In the genomic region with DNA sequence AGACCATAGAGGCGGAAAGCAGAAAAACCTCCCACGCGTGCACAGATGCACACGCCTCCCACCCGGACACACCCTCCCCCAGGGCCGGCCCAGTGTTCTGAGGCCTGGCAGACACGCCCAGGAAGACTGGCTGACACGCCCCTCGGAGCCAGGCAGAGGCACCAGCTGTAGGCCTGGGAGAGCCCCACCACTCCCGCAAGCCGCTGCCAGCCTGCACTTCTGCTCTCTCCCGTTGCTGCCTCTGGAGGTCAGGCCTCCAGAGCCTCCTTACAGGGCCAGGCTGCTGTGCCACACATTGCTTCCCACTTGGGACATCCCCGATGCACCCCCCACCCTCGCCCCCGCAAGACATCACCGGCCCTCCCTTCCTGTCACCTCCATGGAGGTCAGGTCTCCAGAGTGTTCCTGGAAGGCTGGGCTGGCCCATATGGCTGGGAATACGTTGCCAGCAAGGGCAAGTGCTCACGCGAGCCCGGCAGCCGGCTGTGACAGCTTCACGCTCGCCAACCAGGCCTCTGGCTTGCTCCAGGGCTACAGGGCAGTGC, we compare ENCODE assay signal across 8 cellular contexts. TPM values are rescaled to one million over a fixed set of nuclear protein-coding genes. Genes with fewer than 3 reads are reported as not detected.
DNase-seq lines count a peak whose midpoint lies in the region; ATAC-seq, FAIRE-seq and TF ChIP-seq lines count a peak whose summit lies in the region.

No MANE protein-coding gene starts in this region.

- ATAC-seq in HG03097 (IDR thresholded peaks at IDR 0.05; ENCODE audit: low FRiP score, unreplicated experiment), result no peak
- ATAC-seq in HG03521 (IDR thresholded peaks at IDR 0.05; ENCODE audit: unreplicated experiment), result no peak

- TF ChIP-seq POLR2A in endothelial cell of umbilical vein (IDR thresholded peaks at IDR 0.05; ENCODE audit: low read depth, low read length) (no peak), prostate gland (IDR thresholded peaks at IDR 0.05) (peak; percentile 26)

- H3K4me1 Mint-ChIP-seq in activated CD4-positive, alpha-beta T cell treated with anti-CD3 and anti-CD28 coated beads, Interleukin-2, amount 10 ng/mL, durations not matched to agents 24 days and 14 days, result peaks cover 1% of the 10 kb centered on the region

- H2AFZ ChIP-seq in endothelial cell of umbilical vein (ENCODE audit: low read depth, low read length), result no peak overlapping the region

- WGBS in prostate gland, result 27% methylated on average over 23 of the region's 23 CpGs

- no peak overlapping the region for H3K27ac Mint-ChIP-seq in activated CD4-positive, alpha-beta T cell treated with anti-CD3 and anti-CD28 coated beads, Interleukin-2, amount 10 ng/mL, durations not matched to agents 24 days and 14 days

- dilution Hi-C loops in endothelial cell of umbilical vein (cut with MboI; ENCODE audit: extremely low pct_ligation_motif_present, low sequenced_read_pairs), result no loop called here

- no peak overlapping the region for H3K4me3 Mint-ChIP-seq in activated CD4-positive, alpha-beta T cell treated with anti-CD3 and anti-CD28 coated beads, Interleukin-2, amount 10 ng/mL, durations not matched to agents 24 days and 14 days

- no TSS peak for BruUV-seq in endothelial cell of umbilical vein (replicated peaks; lab: Mats Ljungman, UMichigan)

- H3K27me3 Mint-ChIP-seq in activated CD4-positive, alpha-beta T cell treated with anti-CD3 and anti-CD28 coated beads, Interleukin-2, amount 10 ng/mL, durations not matched to agents 24 days and 14 days, result no peaks in the 10 kb centered on the region

- intact Hi-C loops in activated CD4-positive, alpha-beta T cell treated with anti-CD3 and anti-CD28 coated beads, Interleukin-2, amount 10 ng/mL, durations not matched to agents 24 days and 14 days (cut with micrococcal nuclease), result no loop called here
- intact Hi-C loops in endothelial cell of umbilical vein (cut with micrococcal nuclease), result no loop called here
- intact Hi-C loops in prostate gland (cut with DNase I), result no loop called here

- POLR2A ChIA-PET in endothelial cell of umbilical vein (lab: Charles Lee), result no interaction called here

- no peaks in the 10 kb centered on the region for H3K9me1 ChIP-seq in endothelial cell of umbilical vein (replicated peaks; ENCODE audit: control insufficient read depth, extremely low read depth, insufficient read depth, low read length)

- H3K4me1 ChIP-seq in endothelial cell of umbilical vein (ENCODE audit: control insufficient read depth, extremely low read depth, insufficient read depth, low read length), result no peaks in the 10 kb centered on the region
- peaks cover 23% of the 10 kb centered on the region for H3K4me1 ChIP-seq in prostate gland (replicated peaks)

- no peaks in the 10 kb centered on the region for H3K79me2 ChIP-seq in endothelial cell of umbilical vein (ENCODE audit: control insufficient read depth, insufficient read depth, low read length)

- H3K36me3 ChIP-seq in endothelial cell of umbilical vein (ENCODE audit: control insufficient read depth in 2 of 2, extremely low read depth in 1 of 2, insufficient read depth in 2 of 2, low read length in 2 of 2), result no peaks in the 10 kb centered on the region
- no peaks in the 10 kb centered on the region for H3K36me3 ChIP-seq in prostate gland

- no peaks in the 10 kb centered on the region for H4K20me1 ChIP-seq in endothelial cell of umbilical vein (replicated peaks; ENCODE audit: control insufficient read depth, extremely low read depth, insufficient read depth, low read length)

- H3K27ac ChIP-seq in endothelial cell of umbilical vein (ENCODE audit: insufficient read depth, low read depth, low read length) (no peak overlapping the region), prostate gland (peak overlapping the region; percentile 41 to 51)

- H3K27me3 ChIP-seq in endothelial cell of umbilical vein (ENCODE audit: control insufficient read depth in 2 of 2, insufficient read depth in 2 of 2, low read length in 2 of 2) (peaks cover 0 to 2% of the 10 kb centered on the region in 2 experiments), prostate gland (replicated peaks; ENCODE audit: insufficient read depth) (no peaks in the 10 kb centered on the region)

- no peaks in the 10 kb centered on the region for H3K36me3 Mint-ChIP-seq in activated CD4-positive, alpha-beta T cell treated with anti-CD3 and anti-CD28 coated beads, Interleukin-2, amount 10 ng/mL, durations not matched to agents 24 days and 14 days (ENCODE audit: low read depth)

- H3K9me3 Mint-ChIP-seq in activated CD4-positive, alpha-beta T cell treated with anti-CD3 and anti-CD28 coated beads, Interleukin-2, amount 10 ng/mL, durations not matched to agents 24 days and 14 days, result no peaks in the 10 kb centered on the region

- no peak overlapping the region for H3K9ac ChIP-seq in endothelial cell of umbilical vein (replicated peaks; ENCODE audit: extremely low read depth, insufficient read depth, low read length)

- DNase-seq in COLO668 (lab: John Stamatoyannopoulos, UW; ENCODE audit: unreplicated experiment) (peak; percentile 93), NCI-H2196 (lab: John Stamatoyannopoulos, UW; ENCODE audit: unreplicated experiment) (peak; percentile 73), endothelial cell of umbilical vein (ENCODE audit: low read depth, low spot score) (peak; percentile 11), prostate gland (ENCODE audit: low spot score) (peak; percentile 53), hypothalamus (lab: John Stamatoyannopoulos, UW) (no peak)
- peak; percentile 86 for DNase-seq in activated CD4-positive, alpha-beta T cell treated with anti-CD3 and anti-CD28 coated beads, Interleukin-2, amount 10 ng/mL, durations not matched to agents 24 days and 14 days

- TF ChIP-seq CTCF in endothelial cell of umbilical vein (IDR thresholded peaks at IDR 0.05; ENCODE audit: extremely low read depth in 1 of 2, insufficient read depth in 1 of 2, low read depth in 1 of 2, low read length in 2 of 2) (no peak), prostate gland (IDR thresholded peaks at IDR 0.05) (no peak)

- CTCF ChIA-PET in endothelial cell of umbilical vein (lab: Charles Lee), result interaction anchor here (1.1 kb wide), 1 partner anchor 249 kb away, joined by 3 read pairs; no protein-coding TSS in a partner anchor

- H3K4me2 ChIP-seq in endothelial cell of umbilical vein (ENCODE audit: insufficient read depth, low read length), result no peak overlapping the region

- H3K4me3 ChIP-seq in endothelial cell of umbilical vein (replicated peaks in 1 of 3; ENCODE audit: insufficient read depth in 1 of 3, low read depth in 1 of 3, low read length in 3 of 3) (no peak overlapping the region), prostate gland (no peak overlapping the region)

- no peak for FAIRE-seq in endothelial cell of umbilical vein (lab: Jason Lieb, UNC)

- no peaks in the 10 kb centered on the region for H3K9me3 ChIP-seq in endothelial cell of umbilical vein (replicated peaks; ENCODE audit: control insufficient read depth, insufficient read depth, low read length)
- no peaks in the 10 kb centered on the region for H3K9me3 ChIP-seq in prostate gland

TF ChIP-seq in endothelial cell of umbilical vein, 7 proteins besides CTCF, POLR2A, EP300 and RAD21:
- TF ChIP-seq MYC (IDR thresholded peaks at IDR 0.05; ENCODE audit: low read depth, low read length) (no peak), JUN (IDR thresholded peaks at IDR 0.05; ENCODE audit: borderline replicate concordance, insufficient read depth, insufficient read length, low read depth) (no peak), FOS (IDR thresholded peaks at IDR 0.05; ENCODE audit: borderline replicate concordance, insufficient read depth, low read length) (no peak), POLR2AphosphoS5 (IDR thresholded peaks at IDR 0.05; ENCODE audit: insufficient read depth, low read depth, low read length) (no peak), GATA2 (IDR thresholded peaks at IDR 0.05; ENCODE audit: insufficient read depth, insufficient read length, low read depth, low read length) (no peak), EZH2 (IDR thresholded peaks at IDR 0.05; ENCODE audit: borderline replicate concordance, low read depth, low read length, severe bottlenecking) (no peak)
- TF ChIP-seq, protein P1, sequence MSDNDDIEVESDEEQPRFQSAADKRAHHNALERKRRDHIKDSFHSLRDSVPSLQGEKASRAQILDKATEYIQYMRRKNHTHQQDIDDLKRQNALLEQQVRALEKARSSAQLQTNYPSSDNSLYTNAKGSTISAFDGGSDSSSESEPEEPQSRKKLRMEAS (IDR thresholded peaks at IDR 0.05; ENCODE audit: insufficient read depth, insufficient read length), result no peak

RNA-seq across cellular contexts. Expression of gene CASZ1, which starts 40.4 kb away (rescaled TPM):
- total RNA-seq in activated CD4-positive, alpha-beta T cell treated with anti-CD3 and anti-CD28 coated beads, Interleukin-2, amount 10 ng/mL, durations not matched to agents 24 days and 14 days, result 6.9 and 7.5 TPM in 2 replicates
- total RNA-seq in endothelial cell of umbilical vein, result 5.1 and 5.2 TPM in 2 replicates
- 1.5 and 1.9 TPM in 2 replicates for polyA plus RNA-seq in endothelial cell of umbilical vein
- polyA plus RNA-seq in endothelial cell of umbilical vein (2011; cell fraction: cytosol; rRNA removed), result 0.89 and 1.0 TPM in 2 replicates
- 2.1 and 2.4 TPM in 2 replicates for polyA plus RNA-seq in endothelial cell of umbilical vein (2011; cell fraction: nucleus; rRNA removed)
- 0.99 and 1.5 TPM in 2 replicates for polyA plus RNA-seq in endothelial cell of umbilical vein (2012)
- polyA minus RNA-seq in endothelial cell of umbilical vein, result 2.0 and 2.7 TPM in 2 replicates
- 1.5 TPM for polyA minus RNA-seq in endothelial cell of umbilical vein (2011; cell fraction: cytosol; rRNA and poly(A)+ RNA removed)
- 0.67 and 2.1 TPM in 2 replicates for polyA minus RNA-seq in endothelial cell of umbilical vein (2011; cell fraction: nucleus; rRNA and poly(A)+ RNA removed)
- 10 to 100 TPM; 90.9 to 96.9 TPM for total RNA-seq in prostate gland

Comparison
In these comparisons a context has a peak if more than half of its experiments do, and no peak if none do; other contexts are left out.
1. DNase-seq: peak in COLO668 (single experiment), NCI-H2196 (single experiment), activated CD4-positive, alpha-beta T cell treated with anti-CD3 and anti-CD28 coated beads, Interleukin-2, amount 10 ng/mL, durations not matched to agents 24 days and 14 days (single experiment), endothelial cell of umbilical vein (single experiment) and prostate gland (single experiment); none in hypothalamus (0 of 51).
2. RNA of gene CASZ1, which starts 40.4 kb away (total RNA-seq): 90.9 to 96.9 TPM in prostate gland; 6.9 to 7.5 TPM in activated CD4-positive, alpha-beta T cell treated with anti-CD3 and anti-CD28 coated beads, Interleukin-2, amount 10 ng/mL, durations not matched to agents 24 days and 14 days and 5.1 to 5.2 TPM in endothelial cell of umbilical vein; every median in the first group is over 10 times any median in the second.